In genomic region chr3:41290736-41291135, GRCh38 we compare ENCODE assay signal across 1 cellular context.
TF ChIP-seq lines count a peak whose summit lies in the region.

No MANE protein-coding gene starts in this region.

TF ChIP-seq in GM23338, 12 proteins besides CTCF, POLR2A, EP300 and RAD21 (continued from another document):
- no peak for TF ChIP-seq REST (IDR thresholded peaks at IDR 0.05; ENCODE audit: unreplicated experiment)
- no peak for TF ChIP-seq EZH2phosphoT487 (IDR thresholded peaks at IDR 0.05; ENCODE audit: unreplicated experiment)
